Comparison of ENCODE assay signal across 7 cellular contexts in genomic region chr5:141387557-141388311, GRCh38. TPM values are rescaled to one million over a fixed set of nuclear protein-coding genes. Genes with fewer than 3 reads are reported as not detected.
DNase-seq lines count a peak whose midpoint lies in the region; ATAC-seq and TF ChIP-seq lines count a peak whose summit lies in the region.
"Not testable (repeated sequence)": the region's sequence is repeated elsewhere in the genome, so short reads cannot be mapped to it uniquely, and the experiment has no call there.

Gene PCDHGB4 (plus strand): TSS chr5:141387698. CDS start chr5:141387885, 187 bp downstream.

- not testable (repeated sequence) for H3F3A ChIP-seq in PC-3 (ENCODE audit: low read length, unreplicated experiment)

- not testable (repeated sequence) for TF ChIP-seq POLR2A in prostate gland (IDR thresholded peaks at IDR 0.05)

- ATAC-seq in HG02588 (IDR thresholded peaks at IDR 0.05; ENCODE audit: unreplicated experiment) (peak; percentile 69), PC-3 (peak; percentile 35)
- peak; percentile 68 to 75 for ATAC-seq in activated naive CD4-positive, alpha-beta T cell treated with anti-CD3 and anti-CD28 coated beads, Interleukin-2, amount 50 U/mL, for 72 hours

- not testable (repeated sequence) for H3K4me2 ChIP-seq in PC-3 (ENCODE audit: low read length)

- not testable (repeated sequence) for H4K20me1 ChIP-seq in PC-3 (ENCODE audit: low read length)

- not testable (repeated sequence) for BruUV-seq in PC-3 (replicated peaks; lab: Mats Ljungman, UMichigan)

- H3K9ac ChIP-seq in PC-3 (ENCODE audit: low read length), result not testable (repeated sequence)

- not testable (repeated sequence) for H3K36me3 ChIP-seq in PC-3 (ENCODE audit: low read depth, low read length); prostate gland

- H3K36me3 Mint-ChIP-seq in activated naive CD4-positive, alpha-beta T cell treated with anti-CD3 and anti-CD28 coated beads, Interleukin-2, amount 50 U/mL, for 72 hours, result peaks cover 51 to 53% of the 10 kb centered on the region in 2 donors

- DNase-seq in GM13976 (ENCODE audit: low spot score); activated naive CD4-positive, alpha-beta T cell treated with anti-CD3 and anti-CD28 coated beads, Interleukin-2, amount 50 U/mL, for 72 hours (ENCODE audit: low spot score in 2 of 2); prostate gland (ENCODE audit: low spot score): not testable (repeated sequence)
- DNase-seq in PC-3 (peak; percentile 23), fibroblast of gingiva (ENCODE audit: low read depth) (peak; percentile 13), left kidney (ENCODE audit: low read depth, low spot score) (peak; percentile 47)

- H3K4me1 ChIP-seq in PC-3 (ENCODE audit: insufficient read depth, low read length); prostate gland (replicated peaks): not testable (repeated sequence)

- H3K4me3 ChIP-seq in PC-3 (ENCODE audit: low read length); prostate gland: not testable (repeated sequence)

- not testable (repeated sequence) for H3K9me2 ChIP-seq in PC-3 (replicated peaks; ENCODE audit: low read length)

- intact Hi-C loops in PC-3 (cut with micrococcal nuclease); prostate gland (cut with DNase I): not testable (repeated sequence)

- POLR2A ChIA-PET in PC-3 (lab: Charles Lee; ENCODE audit: unreplicated experiment), result not testable (repeated sequence)

- peak; percentile 57 for TF ChIP-seq CTCF in GM13976 (IDR thresholded peaks at IDR 0.05; ENCODE audit: borderline replicate concordance, control extremely low read depth, extremely low read depth, insufficient read depth, missing control alignments)
- TF ChIP-seq CTCF in PC-3 (conservative IDR thresholded peaks at IDR 0.05; ENCODE audit: low read depth, low read length), result peak; percentile 31
- TF ChIP-seq CTCF in prostate gland (IDR thresholded peaks at IDR 0.05), result peak in 3 of 4 experiments; percentile 12 to 53 (median 46)

- not testable (repeated sequence) for H3K27ac Mint-ChIP-seq in activated naive CD4-positive, alpha-beta T cell treated with anti-CD3 and anti-CD28 coated beads, Interleukin-2, amount 50 U/mL, for 72 hours

- WGBS in prostate gland, result 9% methylated on average over 18 of the region's 40 CpGs

- peaks cover 19 to 25% of the 10 kb centered on the region in 2 donors for H3K9me3 Mint-ChIP-seq in activated naive CD4-positive, alpha-beta T cell treated with anti-CD3 and anti-CD28 coated beads, Interleukin-2, amount 50 U/mL, for 72 hours

- CTCF ChIA-PET in PC-3 (lab: Charles Lee), result not testable (repeated sequence)

- H3K79me2 ChIP-seq in PC-3 (ENCODE audit: low read length), result not testable (repeated sequence)

- H2AFZ ChIP-seq in PC-3 (ENCODE audit: low read length), result not testable (repeated sequence)

- H3K9me3 ChIP-seq in PC-3 (ENCODE audit: low read length); prostate gland: not testable (repeated sequence)

- not testable (repeated sequence) for H3K27ac ChIP-seq in PC-3 (ENCODE audit: low read length); prostate gland

- H3K27me3 ChIP-seq in PC-3 (ENCODE audit: low read length); prostate gland (replicated peaks; ENCODE audit: insufficient read depth): not testable (repeated sequence)

- in situ Hi-C loops in GM13976 (cut with MboI; ENCODE audit: low sequenced_read_pairs, unreplicated experiment), result not testable (repeated sequence)

RNA-seq across cellular contexts. Expression of gene PCDHGB4, which starts in this region (rescaled TPM):
- total RNA-seq in PC-3 (2014; rRNA removed), result 0.73 and 1.3 TPM in 2 replicates
- not detected for total RNA-seq in activated naive CD4-positive, alpha-beta T cell treated with anti-CD3 and anti-CD28 coated beads, Interleukin-2, amount 50 U/mL, for 72 hours
- 1 to 10 TPM; 6.7 to 9.9 TPM for total RNA-seq in prostate gland

Comparison
In these comparisons a context has a peak if more than half of its experiments do, and no peak if none do; other contexts are left out.
1. Peak in ATAC-seq in activated naive CD4-positive, alpha-beta T cell treated with anti-CD3 and anti-CD28 coated beads, Interleukin-2, amount 50 U/mL, for 72 hours; RNA of the gene not detected or under 1 TPM.